Comparison of ENCODE assay signal across 10 cellular contexts in the genomic region with DNA sequence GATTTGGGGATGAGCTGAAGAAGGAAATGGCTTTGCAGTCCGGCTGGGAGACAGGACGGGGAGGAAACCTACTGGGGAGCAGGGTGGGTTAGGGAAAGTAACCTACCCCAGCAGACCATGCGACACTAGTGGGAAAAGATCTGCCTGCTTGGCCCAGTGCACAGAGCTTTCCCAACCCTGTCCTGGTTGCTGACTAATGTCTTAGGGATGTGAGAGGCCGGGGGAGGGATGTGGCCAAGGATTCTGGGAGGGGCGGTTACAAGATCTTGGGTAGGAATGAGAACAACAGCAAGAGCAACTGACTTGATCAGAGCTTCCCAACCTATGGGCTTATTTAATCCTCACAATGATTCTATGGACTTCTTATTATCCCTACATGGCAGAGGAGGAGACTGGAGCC. TPM values are rescaled to one million over a fixed set of nuclear protein-coding genes. Genes with fewer than 3 reads are reported as not detected.
A peak's percentile ranks its signal among the peaks of the same experiment; 100 is the strongest.
DNase-seq lines count a peak whose midpoint lies in the region; FAIRE-seq and TF ChIP-seq lines count a peak whose summit lies in the region.
"Had no signal": no experiment of that assay in that cellular context is flagged by ENCODE, and none has a peak within 500 bp of the region (broad histone marks: within the 10 kb centered on the region; RNA-seq: fewer than 3 reads in every experiment).

No MANE protein-coding gene starts in this region.

- peak overlapping the region; percentile 72 for H2AFZ ChIP-seq in keratinocyte (ENCODE audit: control insufficient read depth, low read length)

- H3K79me2 ChIP-seq in keratinocyte (ENCODE audit: control insufficient read depth, insufficient read depth, low read length), result no peaks in the 10 kb centered on the region

- H3K9me1 ChIP-seq in keratinocyte (ENCODE audit: control insufficient read depth, extremely low read depth, insufficient read depth, low read length), result no peaks in the 10 kb centered on the region

- DNase-seq in HFF-Myc (ENCODE audit: extremely low read depth, low read depth), result peak; percentile 77
- DNase-seq in breast epithelium (ENCODE audit: low spot score in 2 of 2), result peak in 1 of 2 donors; percentile 80
- DNase-seq in keratinocyte (ENCODE audit: low read depth, low spot score), result peak; percentile 23
- DNase-seq in SIG-M5 (lab: John Stamatoyannopoulos, UW), result no peak
- no peak for DNase-seq in activated effector memory CD4-positive, alpha-beta T cell treated with anti-CD3 and anti-CD28 coated beads, Interleukin-2, amount 50 U/mL, for 16 hours
- no peak for DNase-seq in superior temporal gyrus (ENCODE audit: extremely low spot score)
- DNase-seq in erythroblast (lab: John Stamatoyannopoulos, UW), result no peak
- DNase-seq: central memory CD4-positive, alpha-beta T cell had no signal

- H3K4me2 ChIP-seq in keratinocyte (ENCODE audit: control insufficient read depth, extremely low read depth, insufficient read depth, low read depth, low read length), result peak overlapping the region; percentile 49
- H3K4me2 ChIP-seq: GM23338 had no signal

- H3K36me3 ChIP-seq in breast epithelium (no peaks in the 10 kb centered on the region), keratinocyte (ENCODE audit: control insufficient read depth in 2 of 2, extremely low read depth in 1 of 2, insufficient read depth in 2 of 2, low read length in 2 of 2) (no peaks in the 10 kb centered on the region), stomach smooth muscle (ENCODE audit: control insufficient read depth in 2 of 2, insufficient read depth in 2 of 2, low read length in 2 of 2) (no peaks in the 10 kb centered on the region)

- TF ChIP-seq POLR2A in breast epithelium (IDR thresholded peaks at IDR 0.05) (no peak), erythroblast (IDR thresholded peaks at IDR 0.05; ENCODE audit: low read length) (no peak)

- dilution Hi-C loops in keratinocyte (cut with MboI; ENCODE audit: extremely low pct_ligation_motif_present, low sequenced_read_pairs), result no loop called here

- FAIRE-seq in keratinocyte (lab: Jason Lieb, UNC), result peak; percentile 70

- H3K4me3 ChIP-seq in HFF-Myc (replicated peaks; ENCODE audit: low read depth, low read length) (no peak overlapping the region), breast epithelium (no peak overlapping the region), keratinocyte (ENCODE audit: control insufficient read depth in 2 of 3, extremely low read depth in 1 of 3, insufficient read depth in 2 of 3, low read depth in 1 of 3, low read length in 3 of 3) (no peak overlapping the region), stomach smooth muscle (ENCODE audit: low read length in 2 of 2) (no peak overlapping the region)
- H3K4me3 ChIP-seq: GM23338 had no signal

- H3K4me1 ChIP-seq in breast epithelium (no peaks in the 10 kb centered on the region), keratinocyte (ENCODE audit: control insufficient read depth, extremely low read depth, insufficient read depth, low read length) (peaks cover 15% of the 10 kb centered on the region), stomach smooth muscle (ENCODE audit: control insufficient read depth, insufficient read depth, low read length) (peaks cover 30% of the 10 kb centered on the region)

- no peaks in the 10 kb centered on the region for H3K27me3 ChIP-seq in breast epithelium
- no peaks in the 10 kb centered on the region for H3K27me3 ChIP-seq in keratinocyte (ENCODE audit: control insufficient read depth, extremely low read depth, insufficient read depth, low read length)
- H3K27me3 ChIP-seq in stomach smooth muscle (ENCODE audit: control insufficient read depth in 1 of 2, insufficient read depth in 2 of 2, low read length in 2 of 2), result no peaks in the 10 kb centered on the region

- H4K20me1 ChIP-seq in keratinocyte (ENCODE audit: control insufficient read depth, extremely low read depth, insufficient read depth, low read length), result no peaks in the 10 kb centered on the region

- H3K9ac ChIP-seq in keratinocyte (ENCODE audit: control insufficient read depth, extremely low read depth, insufficient read depth, low read length) (peak overlapping the region; percentile 26), stomach smooth muscle (ENCODE audit: low read length in 2 of 2) (no peak overlapping the region)

- intact Hi-C loops in breast epithelium (cut with DNase I; ENCODE audit: low total_unique reads), result no loop called here

- TF ChIP-seq CTCF in HFF-Myc (IDR thresholded peaks at IDR 0.05; ENCODE audit: low read depth, low read length, missing control alignments) (no peak), breast epithelium (IDR thresholded peaks at IDR 0.05) (no peak), keratinocyte (optimal IDR thresholded peaks at IDR 0.05 in 1 of 3, IDR thresholded peaks at IDR 0.05 in 1 of 3, conservative IDR thresholded peaks at IDR 0.05 in 1 of 3; ENCODE audit: extremely low read depth in 1 of 3, insufficient read depth in 2 of 3, low read length in 3 of 3) (no peak)

- peak overlapping the region; percentile 76 to 88 for H3K27ac ChIP-seq in breast epithelium
- H3K27ac ChIP-seq in keratinocyte (ENCODE audit: control insufficient read depth, insufficient read depth, low read length), result peak overlapping the region; percentile 28
- H3K27ac ChIP-seq in stomach smooth muscle (ENCODE audit: low read length), result peak overlapping the region; percentile 24

- H3K9me3 ChIP-seq in breast epithelium (no peaks in the 10 kb centered on the region), keratinocyte (ENCODE audit: control insufficient read depth, low read depth, low read length) (no peaks in the 10 kb centered on the region), stomach smooth muscle (ENCODE audit: control insufficient read depth in 2 of 2, low read length in 2 of 2) (no peaks in the 10 kb centered on the region)

RNA-seq across cellular contexts. Expression of a gene that starts 24.0 kb away (rescaled TPM):
- total RNA-seq in breast epithelium, result under 1 TPM; under 0.01 to 0.16 (median 0.15) TPM
- 0.91 to 2.3 TPM (median 1.2 TPM) in 3 replicates for polyA plus RNA-seq in keratinocyte
- 0.79 TPM for polyA plus RNA-seq in keratinocyte (2011; ENCODE audit: low read depth)
- 2.9 and 4.6 TPM in 2 replicates for polyA plus RNA-seq in keratinocyte (2011; cell fraction: cytosol; rRNA removed)
- 0.85 and 1.3 TPM in 2 replicates for polyA plus RNA-seq in keratinocyte (2011; cell fraction: nucleus; rRNA removed)
- 0.77 and 2.1 TPM in 2 replicates for polyA plus RNA-seq in keratinocyte (2012; ENCODE audit: low replicate concordance)
- 0.33 to 3.0 TPM (median 1.9 TPM) in 3 replicates for polyA minus RNA-seq in keratinocyte
- 1.2 TPM for polyA minus RNA-seq in keratinocyte (2011; cell fraction: cytosol; rRNA and poly(A)+ RNA removed)
- 0.47 and 0.53 TPM in 2 replicates for polyA minus RNA-seq in keratinocyte (2011; cell fraction: nucleus; rRNA and poly(A)+ RNA removed)

RNA-seq across cellular contexts. Expression of a gene that starts 42.9 kb away (rescaled TPM):
- total RNA-seq in breast epithelium, result 10 to 100 TPM; 18.7 to 50.8 (median 48.8) TPM
- 0.91 to 1.5 TPM (median 0.96 TPM) in 3 replicates for polyA plus RNA-seq in keratinocyte
- 0.31 TPM for polyA plus RNA-seq in keratinocyte (2011; ENCODE audit: low read depth)
- polyA plus RNA-seq in keratinocyte (2011; cell fraction: cytosol; rRNA removed), result 0.77 and 1.4 TPM in 2 replicates
- polyA plus RNA-seq in keratinocyte (2011; cell fraction: nucleus; rRNA removed), result 1.7 and 2.6 TPM in 2 replicates
- 0.95 and 1.2 TPM in 2 replicates for polyA plus RNA-seq in keratinocyte (2012; ENCODE audit: low replicate concordance)
- polyA minus RNA-seq in keratinocyte, result 1.3 to 2.3 TPM (median 1.9 TPM) in 3 replicates
- 6.3 TPM for polyA minus RNA-seq in keratinocyte (2011; cell fraction: cytosol; rRNA and poly(A)+ RNA removed)
- 1.8 and 2.0 TPM in 2 replicates for polyA minus RNA-seq in keratinocyte (2011; cell fraction: nucleus; rRNA and poly(A)+ RNA removed)

Comparison
In these comparisons a context has a peak if more than half of its experiments do, and no peak if none do; other contexts are left out.
1. DNase-seq: peak in HFF-Myc (single experiment) and keratinocyte (single experiment); none in SIG-M5 (single experiment), activated effector memory CD4-positive, alpha-beta T cell treated with anti-CD3 and anti-CD28 coated beads, Interleukin-2, amount 50 U/mL, for 16 hours (single experiment), superior temporal gyrus (single experiment) and erythroblast (0 of 2).
2. H3K27ac ChIP-seq: peak in every context shown above with its lines; median percentile 82 in breast epithelium; 28 in keratinocyte; 24 in stomach smooth muscle.